Comparison of ENCODE assay signal across 8 cellular contexts in the genomic region with DNA sequence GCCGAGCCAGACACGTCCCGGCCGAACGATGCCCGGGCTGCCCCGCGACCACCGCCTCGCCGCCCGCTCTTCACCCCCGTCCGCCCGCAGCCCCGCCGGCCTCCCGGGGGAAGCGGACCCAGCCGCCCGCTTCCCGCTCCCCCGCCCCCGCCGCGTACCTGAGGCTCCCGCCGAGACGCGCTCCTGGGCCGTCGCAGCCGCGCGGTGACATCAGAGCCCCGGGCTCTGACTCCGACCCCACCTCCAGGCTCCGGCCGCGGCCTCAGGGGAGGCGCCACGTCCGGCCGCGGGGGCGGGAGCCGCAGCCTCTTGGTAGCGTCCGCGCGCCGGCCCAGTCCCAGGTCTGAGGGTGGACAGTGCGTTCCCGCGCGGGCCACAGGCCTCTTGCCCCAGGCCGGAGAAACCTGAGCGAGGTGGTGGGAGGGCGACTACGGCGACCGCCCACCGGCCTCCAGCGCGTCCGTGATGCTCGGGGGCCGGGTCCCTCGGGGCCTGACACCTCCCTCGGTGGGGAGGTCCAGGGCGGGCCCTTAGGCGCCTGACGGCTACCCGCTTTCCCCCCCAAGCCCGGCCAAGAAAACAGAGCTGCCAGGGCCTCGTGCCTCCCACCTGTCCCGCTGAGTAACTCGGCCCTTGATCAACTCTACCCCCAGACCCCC. TPM values are rescaled to one million over a fixed set of nuclear protein-coding genes. Genes with fewer than 3 reads are reported as not detected.
A peak's percentile ranks its signal among the peaks of the same experiment; 100 is the strongest.
DNase-seq lines count a peak whose midpoint lies in the region; ATAC-seq and TF ChIP-seq lines count a peak whose summit lies in the region.

TSS of gene SHROOM1 (minus strand) at position 212 of the 659 bp plus-strand sequence. CDS start 4,507 bp downstream, outside the sequence.

- peak within 1 kb of the TSS; percentile 67 for H3K27ac ChIP-seq in SJSA1
- H3K27ac ChIP-seq in lung (ENCODE audit: low read depth in 1 of 2, low read length in 1 of 2), result peak within 1 kb of the TSS; percentile 80 to 91

- no peaks in the 10 kb centered on the region for H3K36me3 Mint-ChIP-seq in type B pancreatic cell

- H3K9me3 ChIP-seq in SJSA1 (replicated peaks) (no peaks in the 10 kb centered on the region), lung (ENCODE audit: control insufficient read depth in 2 of 2, insufficient read depth in 1 of 2, low read length in 1 of 2) (peaks cover 0 to 2% of the 10 kb centered on the region in 2 donors)

- H3K27me3 ChIP-seq in SJSA1 (replicated peaks), result no peaks in the 10 kb centered on the region
- no peaks in the 10 kb centered on the region for H3K27me3 ChIP-seq in lung (ENCODE audit: control insufficient read depth, insufficient read depth)

- H3K4me3 ChIP-seq in SJSA1, result peak within 1 kb of the TSS; percentile 91
- H3K4me3 ChIP-seq in lung, result peak within 1 kb of the TSS; percentile 69

- H3K9me3 Mint-ChIP-seq in type B pancreatic cell, result no peaks in the 10 kb centered on the region

- peak within 1 kb of the TSS; percentile 72 for H3K27ac Mint-ChIP-seq in type B pancreatic cell

- H3K36me3 ChIP-seq in SJSA1, result peaks cover 47% of the 10 kb centered on the region
- H3K36me3 ChIP-seq in lung (ENCODE audit: control insufficient read depth in 2 of 2, insufficient read depth in 2 of 2, low read length in 2 of 2), result no peaks in the 10 kb centered on the region

- WGBS in lung, 2 donors, result 4 to 12% methylated on average over 49 to 78 of the region's 78 CpGs

- DNase-seq in ELF-1 (ENCODE audit: low read depth, low spot score) (peak; percentile 54), SJSA1 (ENCODE audit: low read depth in 1 of 2, low spot score in 2 of 2) (peak; percentile 78 to 82), ecto neural progenitor cell (ENCODE audit: low spot score) (peak; percentile 73), lung (ENCODE audit: low spot score) (peak; percentile 73), type B pancreatic cell (ENCODE audit: extremely low spot score, unreplicated experiment) (no peak), midbrain (lab: John Stamatoyannopoulos, UW) (no peak)

- no peak for TF ChIP-seq CTCF in lung (IDR thresholded peaks at IDR 0.05; ENCODE audit: control extremely low read depth, extremely low read depth)
- no peak for TF ChIP-seq CTCF in type B pancreatic cell (conservative IDR thresholded peaks at IDR 0.05)

- H3K4me1 Mint-ChIP-seq in type B pancreatic cell (ENCODE audit: unreplicated experiment), result no peaks in the 10 kb centered on the region

- peak within 1 kb of the TSS; percentile 90 for H3K4me3 Mint-ChIP-seq in type B pancreatic cell

- H3K4me1 ChIP-seq in SJSA1 (replicated peaks) (peaks cover 30% of the 10 kb centered on the region), lung (ENCODE audit: control insufficient read depth in 2 of 2, insufficient read depth in 2 of 2, low read length in 2 of 2) (peaks cover 0 to 6% of the 10 kb centered on the region in 2 donors)

- H3K27me3 Mint-ChIP-seq in type B pancreatic cell, result peaks cover 59% of the 10 kb centered on the region

- peak; percentile 70 for ATAC-seq in GM19372 (IDR thresholded peaks at IDR 0.05; ENCODE audit: low read depth, unreplicated experiment)
- ATAC-seq in HG03354 (IDR thresholded peaks at IDR 0.05; ENCODE audit: poor library complexity, severe bottlenecking, unreplicated experiment), result peak; percentile 72
- ATAC-seq in lung (ENCODE audit: insufficient read depth, low FRiP score), result peak; percentile 79

RNA-seq across cellular contexts. Expression of gene SHROOM1, which starts in this region (rescaled TPM):
- total RNA-seq in SJSA1 (2014; rRNA removed; shearing (Covaris generic)), result 24.1 and 31.2 TPM in 2 replicates
- total RNA-seq in lung, result 10 to 100 TPM in 1 of 2 donors, 1 to 10 TPM in 1; 7.0 to 21.9 TPM
- 10 to 100 TPM in 1 of 2 donors, 1 to 10 TPM in 1; 7.9 to 15.0 TPM for polyA plus RNA-seq in lung
- 7.2 and 7.6 TPM in 2 replicates for total RNA-seq in type B pancreatic cell (ENCODE audit: low replicate concordance)

Comparison
In these comparisons a context has a peak if more than half of its experiments do, and no peak if none do; other contexts are left out.
1. DNase-seq: peak in ELF-1 (single experiment), SJSA1 (2 of 2), ecto neural progenitor cell (single experiment) and lung (single experiment); none in type B pancreatic cell (single experiment) and midbrain (single experiment).
2. Peak in every context shown above with its lines, with median percentiles within 50 percentile points of each other: ATAC-seq.